Comparison of ENCODE assay signal across 22 cellular contexts in genomic region chr1:17683551-17683950, GRCh38.
DNase-seq lines count a peak whose midpoint lies in the region; ATAC-seq and TF ChIP-seq lines count a peak whose summit lies in the region.
"Had no signal": no experiment of that assay in that cellular context is flagged by ENCODE, and none has a peak within 500 bp of the region (broad histone marks: within the 10 kb centered on the region; RNA-seq: fewer than 3 reads in every experiment).

No MANE protein-coding gene starts in this region.

- ATAC-seq in GM23338 (peak; percentile 17; the same call in 1 of the 3 replicates), HG02798 (IDR thresholded peaks at IDR 0.05; ENCODE audit: poor library complexity, unreplicated experiment) (no peak)
- ATAC-seq: K562 had no signal

- no peak for DNase-seq in GM23338 (ENCODE audit: low spot score)
- DNase-seq in endodermal cell = no peak
- peak; percentile 68 for DNase-seq in left kidney (ENCODE audit: low read depth, low spot score)
- DNase-seq in renal cortical epithelial cell (ENCODE audit: low read depth) = peak; percentile 22
- no peak for DNase-seq in immature natural killer cell
- no peak for DNase-seq in NCI-H146 treated with DMSO at 0.1 percent for 48 hours (lab: John Stamatoyannopoulos, UW; ENCODE audit: unreplicated experiment)
- DNase-seq in HCEC 1CT = no peak
- DNase-seq: DMS53; GF-D8; MG63; NCI-H1048; NCI-H1436; NCI-H1930; NCI-H226; NCI-H510A treated with DMSO at 0.1 percent for 48 hours; NCI-H748 treated with DMSO at 0.1 percent for 48 hours; NK-92 treated with Interleukin-12 subunit alpha and Interleukin-12 subunit beta, amount 100 ng/mL, for 24 hours; SHP77 treated with DMSO at 0.1 percent for 48 hours had no signal

- H3K36me3 ChIP-seq in GM23338 (ENCODE audit: insufficient read depth) (no peaks in the 10 kb centered on the region), endodermal cell (ENCODE audit: control insufficient read depth, insufficient read depth, low read length) (no peaks in the 10 kb centered on the region)

- no peak overlapping the region for H3K9ac ChIP-seq in endodermal cell (ENCODE audit: extremely low read depth, low read length, poor library complexity, severe bottlenecking)

- no peak overlapping the region for H3K4me3 ChIP-seq in GM23338
- H3K4me3 ChIP-seq in endodermal cell (ENCODE audit: low read length) = no peak overlapping the region
- H3K4me3 ChIP-seq: K562, MG63 had no signal

- no peak overlapping the region for H2AFZ ChIP-seq in GM23338

- H3K27me3 ChIP-seq in GM23338 (ENCODE audit: insufficient read depth) = no peaks in the 10 kb centered on the region
- H3K27me3 ChIP-seq in endodermal cell (ENCODE audit: control insufficient read depth, insufficient read depth, low read length, poor library complexity, severe bottlenecking) = no peaks in the 10 kb centered on the region
- H3K27me3 ChIP-seq: MG63 had no signal

- H3K9me2 ChIP-seq in GM23338 (ENCODE audit: insufficient read depth) = no peaks in the 10 kb centered on the region

- H3K4me1 ChIP-seq in GM23338 (ENCODE audit: insufficient read depth) (no peaks in the 10 kb centered on the region), endodermal cell (ENCODE audit: control insufficient read depth, insufficient read depth, low read length) (no peaks in the 10 kb centered on the region)

- WGBS in endodermal cell (ENCODE audit: insufficient coverage in 1 of 2, insufficient read length in 1 of 2), 2 experiments = 86 to 93% methylated on average over 8 of the region's 8 CpGs

- no peaks in the 10 kb centered on the region; the same call in 2 of the 3 replicates for H3K9me3 Mint-ChIP-seq in GM23338
- H3K9me3 Mint-ChIP-seq in endodermal cell = no peaks in the 10 kb centered on the region
- no peaks in the 10 kb centered on the region for H3K9me3 Mint-ChIP-seq in immature natural killer cell
- H3K9me3 Mint-ChIP-seq: CD14-positive monocyte had no signal

- peaks cover 5% of the 10 kb centered on the region; the same call in 1 of the 2 replicates for H4K20me1 ChIP-seq in GM23338 (replicated peaks; ENCODE audit: insufficient read depth)

- peaks cover 2% of the 10 kb centered on the region for H3K27me3 Mint-ChIP-seq in GM23338 (ENCODE audit: insufficient read depth, low read depth, poor library complexity)
- H3K27me3 Mint-ChIP-seq in endodermal cell (ENCODE audit: insufficient read depth) = no peaks in the 10 kb centered on the region
- peaks cover 2 to 6% (median 3%) of the 10 kb centered on the region in 3 donors for H3K27me3 Mint-ChIP-seq in immature natural killer cell (ENCODE audit: low read depth in 3 of 3)

- H3F3A ChIP-seq in GM23338 (replicated peaks; ENCODE audit: low read depth) = no peaks in the 10 kb centered on the region

- peaks cover 26% of the 10 kb centered on the region for H3K36me3 Mint-ChIP-seq in GM23338 (ENCODE audit: low read depth)
- H3K36me3 Mint-ChIP-seq in endodermal cell (ENCODE audit: low read depth) = no peaks in the 10 kb centered on the region
- no peaks in the 10 kb centered on the region for H3K36me3 Mint-ChIP-seq in immature natural killer cell

- H3K27ac ChIP-seq in GM23338 (ENCODE audit: low read depth) = no peak overlapping the region
- H3K27ac ChIP-seq in endodermal cell (ENCODE audit: low read depth, low read length) = peak overlapping the region; percentile 57
- H3K27ac ChIP-seq: RWPE1 had no signal

- no peaks in the 10 kb centered on the region for H3K9me3 ChIP-seq in endodermal cell (ENCODE audit: control insufficient read depth, low read length)
- H3K9me3 ChIP-seq: MG63 had no signal

- H3K27ac Mint-ChIP-seq in GM23338 = no peak overlapping the region
- no peak overlapping the region for H3K27ac Mint-ChIP-seq in endodermal cell
- no peak overlapping the region for H3K27ac Mint-ChIP-seq in immature natural killer cell

- H3K79me2 ChIP-seq in GM23338 (replicated peaks; ENCODE audit: insufficient read depth) = no peaks in the 10 kb centered on the region

- H3K4me3 Mint-ChIP-seq in GM23338 (no peak overlapping the region), endodermal cell (no peak overlapping the region), immature natural killer cell (no peak overlapping the region)
- H3K4me3 Mint-ChIP-seq: CD14-positive monocyte had no signal

- no peak overlapping the region for H3K4me2 ChIP-seq in GM23338

- TF ChIP-seq CTCF in GM23338 (conservative IDR thresholded peaks at IDR 0.05; ENCODE audit: low read depth in 2 of 2) (no peak), endodermal cell (conservative IDR thresholded peaks at IDR 0.05) (no peak)

- H3K4me1 Mint-ChIP-seq in GM23338 (peaks cover 21% of the 10 kb centered on the region), endodermal cell (peaks cover 8% of the 10 kb centered on the region), immature natural killer cell (no peaks in the 10 kb centered on the region)
- H3K4me1 Mint-ChIP-seq: CD14-positive monocyte had no signal

TF ChIP-seq in GM23338, 12 proteins besides CTCF, POLR2A, EP300 and RAD21 (continues in another document):
- TF ChIP-seq, protein P1, sequence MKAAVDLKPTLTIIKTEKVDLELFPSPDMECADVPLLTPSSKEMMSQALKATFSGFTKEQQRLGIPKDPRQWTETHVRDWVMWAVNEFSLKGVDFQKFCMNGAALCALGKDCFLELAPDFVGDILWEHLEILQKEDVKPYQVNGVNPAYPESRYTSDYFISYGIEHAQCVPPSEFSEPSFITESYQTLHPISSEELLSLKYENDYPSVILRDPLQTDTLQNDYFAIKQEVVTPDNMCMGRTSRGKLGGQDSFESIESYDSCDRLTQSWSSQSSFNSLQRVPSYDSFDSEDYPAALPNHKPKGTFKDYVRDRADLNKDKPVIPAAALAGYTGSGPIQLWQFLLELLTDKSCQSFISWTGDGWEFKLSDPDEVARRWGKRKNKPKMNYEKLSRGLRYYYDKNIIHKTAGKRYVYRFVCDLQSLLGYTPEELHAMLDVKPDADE (IDR thresholded peaks at IDR 0.05) = no peak
- TF ChIP-seq ZNF114 (CRISPR knock-in tag; IDR thresholded peaks at IDR 0.05) (no peak), NANOG (IDR thresholded peaks at IDR 0.05; ENCODE audit: borderline replicate concordance) (no peak)
- TF ChIP-seq, protein P2, sequence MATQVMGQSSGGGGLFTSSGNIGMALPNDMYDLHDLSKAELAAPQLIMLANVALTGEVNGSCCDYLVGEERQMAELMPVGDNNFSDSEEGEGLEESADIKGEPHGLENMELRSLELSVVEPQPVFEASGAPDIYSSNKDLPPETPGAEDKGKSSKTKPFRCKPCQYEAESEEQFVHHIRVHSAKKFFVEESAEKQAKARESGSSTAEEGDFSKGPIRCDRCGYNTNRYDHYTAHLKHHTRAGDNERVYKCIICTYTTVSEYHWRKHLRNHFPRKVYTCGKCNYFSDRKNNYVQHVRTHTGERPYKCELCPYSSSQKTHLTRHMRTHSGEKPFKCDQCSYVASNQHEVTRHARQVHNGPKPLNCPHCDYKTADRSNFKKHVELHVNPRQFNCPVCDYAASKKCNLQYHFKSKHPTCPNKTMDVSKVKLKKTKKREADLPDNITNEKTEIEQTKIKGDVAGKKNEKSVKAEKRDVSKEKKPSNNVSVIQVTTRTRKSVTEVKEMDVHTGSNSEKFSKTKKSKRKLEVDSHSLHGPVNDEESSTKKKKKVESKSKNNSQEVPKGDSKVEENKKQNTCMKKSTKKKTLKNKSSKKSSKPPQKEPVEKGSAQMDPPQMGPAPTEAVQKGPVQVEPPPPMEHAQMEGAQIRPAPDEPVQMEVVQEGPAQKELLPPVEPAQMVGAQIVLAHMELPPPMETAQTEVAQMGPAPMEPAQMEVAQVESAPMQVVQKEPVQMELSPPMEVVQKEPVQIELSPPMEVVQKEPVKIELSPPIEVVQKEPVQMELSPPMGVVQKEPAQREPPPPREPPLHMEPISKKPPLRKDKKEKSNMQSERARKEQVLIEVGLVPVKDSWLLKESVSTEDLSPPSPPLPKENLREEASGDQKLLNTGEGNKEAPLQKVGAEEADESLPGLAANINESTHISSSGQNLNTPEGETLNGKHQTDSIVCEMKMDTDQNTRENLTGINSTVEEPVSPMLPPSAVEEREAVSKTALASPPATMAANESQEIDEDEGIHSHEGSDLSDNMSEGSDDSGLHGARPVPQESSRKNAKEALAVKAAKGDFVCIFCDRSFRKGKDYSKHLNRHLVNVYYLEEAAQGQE (IDR thresholded peaks at IDR 0.05; ENCODE audit: unreplicated experiment) = no peak

Comparison
In these comparisons a context has a peak if more than half of its experiments do, and no peak if none do; other contexts are left out.
1. DNase-seq: peak in left kidney (single experiment) and renal cortical epithelial cell (single experiment); none in GM23338 (single experiment), endodermal cell (single experiment), immature natural killer cell (0 of 3), NCI-H146 treated with DMSO at 0.1 percent for 48 hours (single experiment) and HCEC 1CT (single experiment).